ENCODE assay signal across 8 cellular contexts in the genomic region with DNA sequence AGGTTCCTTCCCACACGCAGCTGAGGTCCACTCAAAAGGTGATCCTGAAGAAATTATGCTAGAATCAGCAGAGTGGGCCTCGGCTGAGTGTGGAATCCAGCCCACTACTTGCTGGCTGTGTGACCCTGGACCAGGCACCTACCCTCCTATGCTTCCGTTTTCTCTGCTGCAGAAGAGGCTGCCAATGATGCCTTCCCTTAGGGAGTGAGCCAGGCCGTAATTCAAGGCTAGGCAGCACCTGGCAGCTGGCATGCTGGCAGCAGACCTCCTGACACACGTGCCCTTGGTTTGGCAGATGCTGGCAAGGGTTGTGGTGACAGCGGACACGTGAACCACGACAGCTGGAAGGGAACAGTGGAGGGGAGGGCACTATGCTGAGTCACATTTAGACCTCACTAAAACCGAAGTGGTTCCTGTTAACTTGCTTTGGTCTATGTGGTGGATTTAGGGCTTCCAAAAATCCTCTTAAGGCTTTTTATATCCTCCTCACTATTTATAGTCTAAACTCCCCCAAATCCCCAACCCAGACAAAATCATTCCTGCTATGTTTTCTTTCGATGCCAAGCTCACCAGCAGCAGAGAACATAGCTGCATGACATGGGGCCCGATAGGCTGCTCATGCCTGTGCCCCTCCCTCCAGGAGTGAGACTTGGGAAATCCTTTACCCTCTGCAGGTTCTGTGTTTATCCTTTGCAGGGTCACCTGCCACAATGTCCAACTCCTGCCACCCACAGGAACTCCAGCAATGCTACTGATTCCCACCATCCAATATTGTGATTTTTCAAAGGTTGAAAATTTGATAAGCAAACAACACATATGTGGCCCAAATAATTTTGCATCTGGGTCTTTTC. TPM values are rescaled to one million over a fixed set of nuclear protein-coding genes. Genes with fewer than 3 reads are reported as not detected.
A peak's percentile ranks its signal among the peaks of the same experiment; 100 is the strongest.
DNase-seq lines count a peak whose midpoint lies in the region; ATAC-seq and TF ChIP-seq lines count a peak whose summit lies in the region.

No MANE protein-coding gene starts in this region.

- no peak for TF ChIP-seq POLR2A in tibial nerve (IDR thresholded peaks at IDR 0.05)

- POLR2A ChIA-PET in activated CD8-positive, alpha-beta T cell treated with anti-CD3 and anti-CD28 coated beads for 36 hours (lab: Charles Lee) = no interaction called here

- no peak for TF ChIP-seq EP300 in tibial nerve (IDR thresholded peaks at IDR 0.05)

- H3K36me3 ChIP-seq in tibial nerve = no peaks in the 10 kb centered on the region

- no peaks in the 10 kb centered on the region for H3K36me3 Mint-ChIP-seq in activated CD8-positive, alpha-beta T cell treated with anti-CD3 and anti-CD28 coated beads for 36 hours (ENCODE audit: low read depth)

- H3K4me3 ChIP-seq in skeletal muscle cell (ENCODE audit: low read depth, low read length) = no peak overlapping the region
- H3K4me3 ChIP-seq in tibial nerve = no peak overlapping the region

- H3K4me1 Mint-ChIP-seq in activated CD8-positive, alpha-beta T cell treated with anti-CD3 and anti-CD28 coated beads for 36 hours (ENCODE audit: low read depth) = peaks cover 25% of the 10 kb centered on the region

- H3K9me3 ChIP-seq in tibial nerve = no peaks in the 10 kb centered on the region

- H3K4me1 ChIP-seq in tibial nerve = peaks cover 0 to 17% (median 2%) of the 10 kb centered on the region in 4 donors

- intact Hi-C loops in activated CD8-positive, alpha-beta T cell treated with anti-CD3 and anti-CD28 coated beads for 36 hours (cut with micrococcal nuclease) = loop anchor here (5.0 to 10.0 kb wide), 2 partner anchors 175 to 203 kb away; partner anchors contain the start of gene SNRPA1

- DNase-seq in CMK (ENCODE audit: low read depth) (peak; percentile 20), Kasumi-1 (lab: John Stamatoyannopoulos, UW) (peak; percentile 67 to 74), skeletal muscle cell (ENCODE audit: low read depth) (peak; percentile 11), tibial nerve (ENCODE audit: low spot score in 2 of 2) (no peak), 8988T (no peak)
- peak; percentile 61 for DNase-seq in activated CD8-positive, alpha-beta T cell treated with anti-CD3 and anti-CD28 coated beads for 36 hours

- no peak overlapping the region for H3K4me3 Mint-ChIP-seq in activated CD8-positive, alpha-beta T cell treated with anti-CD3 and anti-CD28 coated beads for 36 hours

- peaks cover 35% of the 10 kb centered on the region for H3K27me3 Mint-ChIP-seq in activated CD8-positive, alpha-beta T cell treated with anti-CD3 and anti-CD28 coated beads for 36 hours

- WGBS in tibial nerve, 2 donors = 65 to 67% methylated on average over 11 of the region's 11 CpGs

- H3K9me3 Mint-ChIP-seq in activated CD8-positive, alpha-beta T cell treated with anti-CD3 and anti-CD28 coated beads for 36 hours = no peaks in the 10 kb centered on the region

- H3K27me3 ChIP-seq in tibial nerve = peaks cover 0 to 46% of the 10 kb centered on the region in 2 donors

- ATAC-seq in GM19468 (IDR thresholded peaks at IDR 0.05; ENCODE audit: extremely low read depth, unreplicated experiment) (peak; percentile 90), HG02840 (IDR thresholded peaks at IDR 0.05; ENCODE audit: low FRiP score, unreplicated experiment) (no peak)
- ATAC-seq in activated CD8-positive, alpha-beta T cell treated with anti-CD3 and anti-CD28 coated beads for 36 hours = peak; percentile 34

- TF ChIP-seq CTCF in activated CD8-positive, alpha-beta T cell treated with anti-CD3 and anti-CD28 coated beads for 36 hours (IDR thresholded peaks at IDR 0.05) = no peak
- TF ChIP-seq CTCF in tibial nerve (IDR thresholded peaks at IDR 0.05) = no peak

- H3K27ac ChIP-seq in tibial nerve = no peak overlapping the region

- CTCF ChIA-PET in activated CD8-positive, alpha-beta T cell treated with anti-CD3 and anti-CD28 coated beads for 36 hours (lab: Charles Lee) = interaction anchor here (1.2 to 2.7 kb wide), 3 partner anchors 12 to 180 kb away, joined by 3 to 21 read pairs (median 5); no protein-coding TSS in a partner anchor

- no peak overlapping the region for H3K27ac Mint-ChIP-seq in activated CD8-positive, alpha-beta T cell treated with anti-CD3 and anti-CD28 coated beads for 36 hours

RNA-seq across cellular contexts. Expression of gene PCSK6, which starts 10.6 kb away (rescaled TPM):
- 1 to 10 TPM; 2.7 to 3.0 TPM for total RNA-seq in activated CD8-positive, alpha-beta T cell treated with anti-CD3 and anti-CD28 coated beads for 36 hours
- total RNA-seq in tibial nerve = 10 to 100 TPM in 3 of 4 donors, 1 to 10 TPM in 1; 8.5 to 27.0 (median 13.2) TPM

Comparison
In these comparisons a context has a peak if more than half of its experiments do, and no peak if none do; other contexts are left out.
1. DNase-seq: peak in CMK (single experiment), Kasumi-1 (2 of 2), activated CD8-positive, alpha-beta T cell treated with anti-CD3 and anti-CD28 coated beads for 36 hours (single experiment) and skeletal muscle cell (single experiment); none in tibial nerve (0 of 2) and 8988T (single experiment).